8 cellular contexts compared by ENCODE assay signal in genomic region chr1:165630629-165631402, GRCh38. TPM values are rescaled to one million over a fixed set of nuclear protein-coding genes. Genes with fewer than 3 reads are reported as not detected.
DNase-seq lines count a peak whose midpoint lies in the region; ATAC-seq and TF ChIP-seq lines count a peak whose summit lies in the region.

MGST3 (plus strand) TSS chr1:165631234; CDS start chr1:165649848, 18,614 bp downstream.

- no peak within 1 kb of the TSS for H3K27ac Mint-ChIP-seq in activated CD4-positive, alpha-beta T cell treated with anti-CD3 and anti-CD28 coated beads, Interleukin-2, amount 10 ng/mL, durations not matched to agents 7 days and 5 days

- peaks cover 4% of the 10 kb centered on the region for H3K27me3 Mint-ChIP-seq in activated CD4-positive, alpha-beta T cell treated with anti-CD3 and anti-CD28 coated beads, Interleukin-2, amount 10 ng/mL, durations not matched to agents 7 days and 5 days

- no peaks in the 10 kb centered on the region for H3K9me3 Mint-ChIP-seq in activated CD4-positive, alpha-beta T cell treated with anti-CD3 and anti-CD28 coated beads, Interleukin-2, amount 10 ng/mL, durations not matched to agents 7 days and 5 days

- no peak within 1 kb of the TSS for H3K4me3 Mint-ChIP-seq in activated CD4-positive, alpha-beta T cell treated with anti-CD3 and anti-CD28 coated beads, Interleukin-2, amount 10 ng/mL, durations not matched to agents 7 days and 5 days

- POLR2A ChIA-PET in activated CD4-positive, alpha-beta T cell treated with anti-CD3 and anti-CD28 coated beads, Interleukin-2, amount 10 ng/mL, durations not matched to agents 7 days and 5 days (lab: Charles Lee) = interaction anchor here (0.5 to 0.7 kb wide), 2 partner anchors 122 to 201 kb away, joined by 3 read pairs; no protein-coding TSS in a partner anchor

- no peaks in the 10 kb centered on the region for H3K27me3 ChIP-seq in layer of hippocampus (ENCODE audit: control insufficient read depth, insufficient read depth, low read length)

- TF ChIP-seq CTCF in C4-2B (conservative IDR thresholded peaks at IDR 0.05) (no peak), coronary artery (IDR thresholded peaks at IDR 0.05) (no peak)

- no peaks in the 10 kb centered on the region for H3K36me3 Mint-ChIP-seq in activated CD4-positive, alpha-beta T cell treated with anti-CD3 and anti-CD28 coated beads, Interleukin-2, amount 10 ng/mL, durations not matched to agents 7 days and 5 days (ENCODE audit: low read depth)

- CTCF ChIA-PET in activated CD4-positive, alpha-beta T cell treated with anti-CD3 and anti-CD28 coated beads, Interleukin-2, amount 10 ng/mL, durations not matched to agents 7 days and 5 days (lab: Charles Lee) = interaction anchor here (1.2 to 1.5 kb wide), 3 partner anchors 9 to 53 kb away, joined by 3 to 4 read pairs (median 3); no protein-coding TSS in a partner anchor

- H3K27ac ChIP-seq in C4-2B (peak within 1 kb of the TSS; percentile 79), coronary artery (peak within 1 kb of the TSS; percentile 87 to 98), layer of hippocampus (ENCODE audit: low read depth, low read length) (peak within 1 kb of the TSS; percentile 93)

- DNase-seq in NCI-H69 (lab: John Stamatoyannopoulos, UW) (peak; percentile 99), coronary artery (ENCODE audit: low spot score) (peak; percentile 96)
- peak; percentile 95 for DNase-seq in activated CD4-positive, alpha-beta T cell treated with anti-CD3 and anti-CD28 coated beads, Interleukin-2, amount 10 ng/mL, durations not matched to agents 7 days and 5 days
- DNase-seq in stimulated activated CD4-positive, alpha-beta T cell treated with anti-CD3 and anti-CD28 coated beads, Interleukin-1b, Interleukin-23, amount 100 ng/mL, for 4 hours (ENCODE audit: low read depth in 2 of 2) = peak; percentile 91 to 93

- H3K4me3 ChIP-seq in coronary artery = peak within 1 kb of the TSS; percentile 99

- ATAC-seq in GM19372 (IDR thresholded peaks at IDR 0.05; ENCODE audit: low read depth, unreplicated experiment) = peak; percentile 89
- ATAC-seq in HG03521 (IDR thresholded peaks at IDR 0.05; ENCODE audit: unreplicated experiment) = peak; percentile 90

- H3K4me1 Mint-ChIP-seq in activated CD4-positive, alpha-beta T cell treated with anti-CD3 and anti-CD28 coated beads, Interleukin-2, amount 10 ng/mL, durations not matched to agents 7 days and 5 days = peaks cover 23% of the 10 kb centered on the region

RNA-seq across cellular contexts. Expression of gene MGST3, which starts in this region (rescaled TPM):
- total RNA-seq in activated CD4-positive, alpha-beta T cell treated with anti-CD3 and anti-CD28 coated beads, Interleukin-2, amount 10 ng/mL, durations not matched to agents 7 days and 5 days = 10 to 100 TPM; 61.6 to 65.4 TPM

Comparison
In these comparisons a context has a peak if more than half of its experiments do, and no peak if none do; other contexts are left out.
1. Peak in every context shown above with its lines: DNase-seq, ATAC-seq, H3K4me3 ChIP-seq and H3K27ac ChIP-seq.